ENCODE assay signal across 11 cellular contexts in genomic region chr3:16510620-16511319, GRCh38. TPM values are rescaled to one million over a fixed set of nuclear protein-coding genes. Genes with fewer than 3 reads are reported as not detected.
A peak's percentile ranks its signal among the peaks of the same experiment; 100 is the strongest.
DNase-seq lines count a peak whose midpoint lies in the region; ATAC-seq and TF ChIP-seq lines count a peak whose summit lies in the region.
"Had no signal": no experiment of that assay in that cellular context is flagged by ENCODE, and none has a peak within 500 bp of the region (broad histone marks: within the 10 kb centered on the region; RNA-seq: fewer than 3 reads in every experiment).

No MANE protein-coding gene starts in this region.

- TF ChIP-seq CTCF in heart left ventricle (IDR thresholded peaks at IDR 0.05) (no peak), Loucy (conservative IDR thresholded peaks at IDR 0.05; ENCODE audit: low read length) (no peak), fibroblast of lung (conservative IDR thresholded peaks at IDR 0.05 in 1 of 2, IDR thresholded peaks at IDR 0.05 in 1 of 2; ENCODE audit: low read depth in 1 of 2, low read length in 2 of 2) (no peak), type B pancreatic cell (conservative IDR thresholded peaks at IDR 0.05) (no peak), coronary artery (IDR thresholded peaks at IDR 0.05) (no peak)

- peaks cover 58% of the 10 kb centered on the region for H3K27me3 Mint-ChIP-seq in type B pancreatic cell

- peaks cover 55% of the 10 kb centered on the region for H4K20me1 ChIP-seq in Loucy (ENCODE audit: insufficient read depth, low read length, poor library complexity, severe bottlenecking)
- H4K20me1 ChIP-seq in fibroblast of lung (ENCODE audit: control insufficient read depth, extremely low read depth, insufficient read depth, low read length): no peaks in the 10 kb centered on the region

- H3K36me3 Mint-ChIP-seq in type B pancreatic cell: peaks cover 5% of the 10 kb centered on the region

- H3K4me1 ChIP-seq in heart left ventricle: peaks cover 2 to 87% (median 48%) of the 10 kb centered on the region in 12 donors
- H3K4me1 ChIP-seq in Loucy (ENCODE audit: insufficient read depth, low read length, poor library complexity, severe bottlenecking): peaks cover 87% of the 10 kb centered on the region
- H3K4me1 ChIP-seq in fibroblast of lung (ENCODE audit: control insufficient read depth, extremely low read depth, insufficient read depth, low read length): peaks cover 30% of the 10 kb centered on the region

- H3K4me3 Mint-ChIP-seq in type B pancreatic cell: peak overlapping the region; percentile 32

- intact Hi-C loops in heart left ventricle (cut with DNase I) (loop anchor here in 8 of 10 donors (5.0 to 10.0 kb wide), 8 partner anchors 43 to 226 kb away; no protein-coding TSS in a partner anchor), cardiac septum (cut with DNase I) (loop anchor here (5.0 kb wide), 1 partner anchor 43 kb away; no protein-coding TSS in a partner anchor)

- peak overlapping the region; percentile 95 for H3K9ac ChIP-seq in Loucy (ENCODE audit: low read depth, low read length, poor library complexity, severe bottlenecking)
- H3K9ac ChIP-seq in fibroblast of lung (ENCODE audit: insufficient read depth, low read length): no peak overlapping the region
- H3K9ac ChIP-seq: KMS-11 had no signal

- no peaks in the 10 kb centered on the region for H3K36me3 ChIP-seq in heart left ventricle
- 0 out of 2 replicates have a peak, but pooled peaks cover 2% of the 10 kb centered on the region for H3K36me3 ChIP-seq in Loucy (ENCODE audit: insufficient read depth, low read length)
- no peaks in the 10 kb centered on the region for H3K36me3 ChIP-seq in fibroblast of lung (ENCODE audit: control insufficient read depth, insufficient read depth, low read length)

- H3K4me1 Mint-ChIP-seq in type B pancreatic cell (ENCODE audit: unreplicated experiment): peaks cover 37% of the 10 kb centered on the region

- H3K9me3 ChIP-seq in heart left ventricle (no peaks in the 10 kb centered on the region), Loucy (ENCODE audit: insufficient read depth, low read depth, low read length) (no peaks in the 10 kb centered on the region), fibroblast of lung (ENCODE audit: control insufficient read depth, insufficient read depth, low read depth, low read length) (no peaks in the 10 kb centered on the region)

- H3K9me3 Mint-ChIP-seq in type B pancreatic cell: no peaks in the 10 kb centered on the region

- H3K27ac ChIP-seq in heart left ventricle (peak overlapping the region in 11 of 12 donors; percentile 69 to 94 (median 90)), fibroblast of lung (ENCODE audit: insufficient read depth, low read length) (no peak overlapping the region), caudate nucleus (ENCODE audit: low read depth, low read length) (no peak overlapping the region), coronary artery (no peak overlapping the region)
- H3K27ac ChIP-seq: C4-2B, KMS-11 had no signal

- H3K27me3 ChIP-seq in heart left ventricle: no peaks in the 10 kb centered on the region
- H3K27me3 ChIP-seq in Loucy (ENCODE audit: insufficient read depth, low read length, poor library complexity, severe bottlenecking): no peaks in the 10 kb centered on the region
- no peaks in the 10 kb centered on the region for H3K27me3 ChIP-seq in fibroblast of lung (ENCODE audit: control insufficient read depth, insufficient read depth, low read length)

- H3K27ac Mint-ChIP-seq in type B pancreatic cell: no peak overlapping the region

- peak overlapping the region in 9 of 12 donors; percentile 69 to 94 (median 86) for H3K4me3 ChIP-seq in heart left ventricle
- H3K4me3 ChIP-seq in Loucy (ENCODE audit: low read length, poor library complexity, severe bottlenecking): peak overlapping the region; percentile 83
- H3K4me3 ChIP-seq in fibroblast of lung (replicated peaks in 1 of 4; ENCODE audit: control extremely low read depth in 1 of 4, insufficient read depth in 1 of 4, low read depth in 3 of 4, low read length in 4 of 4): no peak overlapping the region
- H3K4me3 ChIP-seq in coronary artery: no peak overlapping the region

- H2AFZ ChIP-seq in Loucy (ENCODE audit: low read length): no peak overlapping the region
- no peak overlapping the region for H2AFZ ChIP-seq in fibroblast of lung (ENCODE audit: low read length)

- no peak for ATAC-seq in heart left ventricle

- 88 to 91% (median 89%) methylated on average over 3 of the region's 3 CpGs for WGBS in heart left ventricle, 4 donors

- H3F3A ChIP-seq in Loucy (ENCODE audit: low read depth): peaks cover 8% of the 10 kb centered on the region; the same call in 1 of the 2 replicates

- H3K79me2 ChIP-seq in Loucy (ENCODE audit: insufficient read depth, low read length) (peaks cover 91% of the 10 kb centered on the region), fibroblast of lung (ENCODE audit: control insufficient read depth, insufficient read depth, low read length) (peaks cover 40% of the 10 kb centered on the region)

- H3K4me2 ChIP-seq in Loucy (ENCODE audit: low read depth, low read length, poor library complexity, severe bottlenecking) (peak overlapping the region; percentile 98), fibroblast of lung (ENCODE audit: extremely low read depth, insufficient read depth, low read length) (peak overlapping the region; percentile 0)
- H3K4me2 ChIP-seq: KMS-11 had no signal

- H3K9me2 ChIP-seq in Loucy (replicated peaks; ENCODE audit: low read depth, low read length): no peaks in the 10 kb centered on the region

- no peak for TF ChIP-seq POLR2A in heart left ventricle (IDR thresholded peaks at IDR 0.05)

- DNase-seq in heart left ventricle (no peak), cardiac septum (ENCODE audit: low spot score) (no peak), fibroblast of lung (ENCODE audit: low read depth in 2 of 2) (no peak), type B pancreatic cell (ENCODE audit: extremely low spot score, unreplicated experiment) (no peak), caudate nucleus (lab: John Stamatoyannopoulos, UW) (no peak), NCI-H1694 treated with DMSO at 0.1 percent for 48 hours (lab: John Stamatoyannopoulos, UW) (no peak), coronary artery (ENCODE audit: low spot score) (no peak)
- DNase-seq: hippocampal formation had no signal

RNA-seq across cellular contexts. Expression of gene RFTN1, which starts 2.7 kb away (rescaled TPM):
- total RNA-seq in heart left ventricle (10 to 100 TPM; 17.1 to 40.8 (median 26.4) TPM), cardiac septum (26.5 TPM), fibroblast of lung (26.7 and 35.5 TPM in 2 replicates), type B pancreatic cell (ENCODE audit: low replicate concordance) (9.8 and 18.3 TPM in 2 replicates)
- polyA plus RNA-seq in heart left ventricle (10 to 100 TPM; 18.1 to 27.8 TPM), fibroblast of lung (35.1 and 36.2 TPM in 2 replicates)
- polyA plus RNA-seq in fibroblast of lung (2012): 35.3 and 39.4 TPM in 2 replicates
- 59.6 and 67.6 TPM in 2 replicates for polyA minus RNA-seq in fibroblast of lung (ENCODE audit: low replicate concordance)

Comparison
In these comparisons a context has a peak if more than half of its experiments do, and no peak if none do; other contexts are left out.
1. H3K27ac ChIP-seq: peak in heart left ventricle (11 of 12); none in fibroblast of lung (single experiment), caudate nucleus (single experiment) and coronary artery (0 of 2).
2. H3K4me3 ChIP-seq: peak in heart left ventricle (9 of 12) and Loucy (single experiment); none in fibroblast of lung (0 of 4) and coronary artery (single experiment).